Comparison of ENCODE assay signal across 30 cellular contexts in genomic region chr4:141620715-141621114, GRCh38.
"Had no signal": no experiment of that assay in that cellular context is flagged by ENCODE, and none has a peak within 500 bp of the region (broad histone marks: within the 10 kb centered on the region; RNA-seq: fewer than 3 reads in every experiment).

No MANE protein-coding gene starts in this region.

- H3K4me2 ChIP-seq: hepatocyte had no signal

- H3K27ac ChIP-seq: colonic mucosa, coronary artery, dorsolateral prefrontal cortex, epithelial cell of prostate, esophagus muscularis mucosa, esophagus squamous epithelium, foreskin keratinocyte, gastrocnemius medialis, gastroesophageal sphincter, heart left ventricle, heart right ventricle, hepatocyte had no signal

- H3K27me3 Mint-ChIP-seq: dendritic cell treated with granulocyte-macrophage colony-stimulating factor and Interleukin-4, amounts not matched to agents 40 ng/mL and 50 ng/mL, for 4 days had no signal

- H2AFZ ChIP-seq: hepatocyte had no signal

- H3K9me3 Mint-ChIP-seq: effector memory CD8-positive, alpha-beta T cell had no signal

- H3K79me2 ChIP-seq: hepatocyte had no signal

- H3K27ac Mint-ChIP-seq: dendritic cell treated with granulocyte-macrophage colony-stimulating factor and Interleukin-4, amounts not matched to agents 40 ng/mL and 50 ng/mL, for 4 days; effector memory CD8-positive, alpha-beta T cell; endodermal cell had no signal

- DNase-seq: colonic mucosa; cortex of kidney; dermis blood vessel endothelial cell; dorsolateral prefrontal cortex; effector CD4-positive, alpha-beta T cell; effector CD8-positive, alpha-beta T cell; effector memory CD4-positive, alpha-beta T cell; effector memory CD8-positive, alpha-beta T cell; endodermal cell; erythroblast; esophagus squamous epithelium; foreskin fibroblast; foreskin keratinocyte; foreskin melanocyte; gastrocnemius medialis; glutamatergic neuron; head of caudate nucleus; heart left ventricle; heart right ventricle had no signal

- FAIRE-seq: colon, endometrium, endothelial cell of umbilical vein, frontal cortex had no signal

- H3K4me3 Mint-ChIP-seq: dendritic cell treated with granulocyte-macrophage colony-stimulating factor and Interleukin-4, amounts not matched to agents 40 ng/mL and 50 ng/mL, for 4 days; effector memory CD8-positive, alpha-beta T cell; endodermal cell had no signal

- ATAC-seq: effector memory CD8-positive, alpha-beta T cell; esophagus mucosa; foreskin keratinocyte; gastrocnemius medialis; gastroesophageal sphincter; heart left ventricle; heart right ventricle had no signal

- H3K4me1 ChIP-seq: colonic mucosa, esophagus muscularis mucosa, esophagus squamous epithelium, foreskin keratinocyte, gastrocnemius medialis, gastroesophageal sphincter, heart left ventricle, heart right ventricle had no signal

- H3K4me3 ChIP-seq: colonic mucosa, coronary artery, dorsolateral prefrontal cortex, esophagus muscularis mucosa, esophagus squamous epithelium, gastrocnemius medialis, gastroesophageal sphincter, heart left ventricle, heart right ventricle, hepatocyte had no signal

- H3K9me3 ChIP-seq: colonic mucosa, esophagus muscularis mucosa, esophagus squamous epithelium, gastrocnemius medialis, gastroesophageal sphincter, heart left ventricle, heart right ventricle had no signal

- H3K27me3 ChIP-seq: colonic mucosa, dorsolateral prefrontal cortex, esophagus muscularis mucosa, esophagus squamous epithelium, foreskin keratinocyte, gastrocnemius medialis, gastroesophageal sphincter, heart left ventricle, heart right ventricle, hepatocyte had no signal

- H3K36me3 ChIP-seq: colonic mucosa, esophagus muscularis mucosa, esophagus squamous epithelium, gastrocnemius medialis, gastroesophageal sphincter, heart left ventricle, heart right ventricle had no signal
